8 cellular contexts compared by ENCODE assay signal in the genomic region with DNA sequence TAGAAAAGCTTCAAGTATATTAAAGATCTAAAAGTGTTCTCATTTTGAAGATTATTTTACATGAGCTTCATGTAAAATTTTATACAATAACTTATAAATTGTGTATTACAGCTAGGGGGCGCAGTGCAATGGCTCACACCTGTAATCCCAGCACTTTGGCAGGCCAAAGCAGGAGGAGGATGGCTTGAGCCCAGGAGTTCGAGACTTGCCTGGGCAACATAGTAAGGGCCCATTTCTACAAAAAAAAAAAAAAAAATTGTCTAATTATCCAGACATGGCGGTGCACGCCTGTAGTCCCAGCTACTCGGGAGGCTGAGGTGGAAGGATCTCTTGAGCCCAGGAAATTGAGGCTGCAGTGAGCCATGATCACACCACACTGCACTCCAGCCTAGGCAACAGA. TPM values are rescaled to one million over a fixed set of nuclear protein-coding genes. Genes with fewer than 3 reads are reported as not detected.
DNase-seq lines count a peak whose midpoint lies in the region; ATAC-seq lines count a peak whose summit lies in the region.

No MANE protein-coding gene starts in this region.

- ATAC-seq in GM21717 (IDR thresholded peaks at IDR 0.05; ENCODE audit: unreplicated experiment), result no peak

- DNase-seq in NCI-H510A treated with DMSO at 0.1 percent for 48 hours (lab: John Stamatoyannopoulos, UW), result peak; percentile 13
- no peak for DNase-seq in NCI-H510A (lab: John Stamatoyannopoulos, UW)
- peak; percentile 23 for DNase-seq in MG63
- DNase-seq in activated CD8-positive, alpha-beta memory T cell treated with anti-CD3 and anti-CD28 coated beads, Interleukin-2, amount 50 U/mL, for 4 hours, result peak; percentile 36
- peak; percentile 17 for DNase-seq in germinal center (ENCODE audit: low spot score)
- peak; percentile 16 to 38 (median 21) for DNase-seq in stimulated activated CD4-positive, alpha-beta T cell treated with anti-CD3 and anti-CD28 coated beads, Interleukin-12 subunit alpha, Interleukin-12 subunit beta, amount 100 ng/mL, for 48 hours (ENCODE audit: low read depth in 2 of 3, low spot score in 1 of 3)
- no peak for DNase-seq in NOMO-1 (lab: John Stamatoyannopoulos, UW; ENCODE audit: unreplicated experiment in 2 of 2)

- peaks cover 33% of the 10 kb centered on the region for H3K36me3 ChIP-seq in MG63

- H3K4me3 ChIP-seq in MG63, result no peak overlapping the region

- no peaks in the 10 kb centered on the region for H3K27me3 ChIP-seq in MG63

- no peaks in the 10 kb centered on the region for H3K9me3 ChIP-seq in MG63

RNA-seq across cellular contexts. Expression of gene ACBD5, which starts 16.6 kb away (rescaled TPM):
- 12.8 and 26.1 TPM in 2 replicates for total RNA-seq in MG63 (2014; rRNA removed; shearing (Covaris generic); ENCODE audit: low replicate concordance)

Comparison
In these comparisons a context has a peak if more than half of its experiments do, and no peak if none do; other contexts are left out.
1. DNase-seq: peak in NCI-H510A treated with DMSO at 0.1 percent for 48 hours (single experiment), MG63 (single experiment), activated CD8-positive, alpha-beta memory T cell treated with anti-CD3 and anti-CD28 coated beads, Interleukin-2, amount 50 U/mL, for 4 hours (single experiment), germinal center (single experiment) and stimulated activated CD4-positive, alpha-beta T cell treated with anti-CD3 and anti-CD28 coated beads, Interleukin-12 subunit alpha, Interleukin-12 subunit beta, amount 100 ng/mL, for 48 hours (3 of 3); none in NCI-H510A (single experiment) and NOMO-1 (0 of 2).